ENCODE assay signal across 27 cellular contexts in the genomic region with DNA sequence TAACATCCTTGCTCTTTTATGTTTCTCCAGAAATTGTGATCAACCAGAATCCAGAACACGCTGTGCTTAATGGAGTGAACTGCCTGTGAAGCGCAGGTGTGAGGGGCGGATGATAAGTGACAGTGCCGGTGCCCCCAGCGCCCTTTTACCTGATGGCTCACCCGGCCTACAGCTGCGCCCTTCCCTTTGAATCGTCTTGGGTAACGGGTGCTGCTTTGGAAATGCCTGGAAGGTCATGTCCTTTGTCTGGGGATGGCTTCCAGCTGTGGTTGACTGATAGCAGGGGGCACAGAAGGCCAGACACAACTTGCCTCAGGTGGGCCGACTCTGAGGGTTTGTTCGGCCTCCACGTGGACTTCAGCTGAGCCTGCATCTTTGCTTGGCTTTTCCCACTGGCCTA.
"Had no signal": no experiment of that assay in that cellular context is flagged by ENCODE, and none has a peak within 500 bp of the region (broad histone marks: within the 10 kb centered on the region; RNA-seq: fewer than 3 reads in every experiment).

No MANE protein-coding gene starts in this region.

- H3K36me3 Mint-ChIP-seq: activated naive CD4-positive, alpha-beta T cell treated with anti-CD3 and anti-CD28 coated beads, Interleukin-2, amount 50 U/mL, for 72 hours; immature natural killer cell; naive thymus-derived CD8-positive, alpha-beta T cell had no signal

- H3K4me3 ChIP-seq: adrenal gland, esophagus muscularis mucosa, gastroesophageal sphincter, heart right ventricle, suprapubic skin, transverse colon had no signal

- H3K27ac ChIP-seq: adrenal gland, esophagus muscularis mucosa, gastroesophageal sphincter, heart right ventricle, neutrophil, suprapubic skin, transverse colon had no signal

- H3K4me3 Mint-ChIP-seq: activated CD4-positive, alpha-beta memory T cell treated with anti-CD3 and anti-CD28 coated beads, Interleukin-2, amount 10 ng/mL, durations not matched to agents 7 days and 5 days; dendritic cell treated with granulocyte-macrophage colony-stimulating factor and Interleukin-4, amounts not matched to agents 40 ng/mL and 50 ng/mL, for 4 days; immature natural killer cell; stimulated activated naive CD8-positive, alpha-beta T cell treated with anti-CD3 and anti-CD28 coated beads, Interleukin-15, amount 100 ng/mL, for 72 hours; T-helper 2 cell treated with Interferon-gamma antibody and Interleukin-4, amounts not matched to agents 5 μg/mL and 100 μg/mL, for 36 hours had no signal

- DNase-seq: activated CD4-positive, alpha-beta memory T cell treated with anti-CD3 and anti-CD28 coated beads, Interleukin-2, amount 10 ng/mL, durations not matched to agents 7 days and 5 days; activated CD4-positive, alpha-beta T cell treated with anti-CD3 and anti-CD28 coated beads for 48 hours; activated CD4-positive, CD25-positive, alpha-beta regulatory T cell; activated CD8-positive, alpha-beta memory T cell treated with anti-CD3 and anti-CD28 coated beads, Interleukin-2, amount 50 U/mL, for 48 hours; activated gamma-delta T cell treated with Interleukin-2 at 50 U/mL for 16 hours; adrenal gland; cerebellar nuclear complex; effector memory CD4-positive, alpha-beta T cell; heart right ventricle; immature natural killer cell; kidney glomerular epithelial cell; left ventricle myocardium superior; mesendoderm; naive thymus-derived CD8-positive, alpha-beta T cell; stimulated activated naive CD8-positive, alpha-beta T cell treated with anti-CD3 and anti-CD28 coated beads, Interleukin-15, amount 100 ng/mL, for 72 hours; transverse colon had no signal

- H3K36me3 ChIP-seq: adrenal gland, esophagus muscularis mucosa, gastroesophageal sphincter, heart right ventricle, neutrophil, suprapubic skin, transverse colon had no signal

- H3K27me3 Mint-ChIP-seq: stimulated activated naive CD8-positive, alpha-beta T cell treated with anti-CD3 and anti-CD28 coated beads, Interleukin-15, amount 100 ng/mL, for 72 hours had no signal

- H3K9me3 ChIP-seq: adrenal gland, esophagus muscularis mucosa, gastroesophageal sphincter, neutrophil, suprapubic skin, transverse colon had no signal

- ATAC-seq: gastroesophageal sphincter; heart right ventricle; left ventricle myocardium superior; naive thymus-derived CD8-positive, alpha-beta T cell; stimulated activated naive CD8-positive, alpha-beta T cell treated with anti-CD3 and anti-CD28 coated beads, Interleukin-15, amount 100 ng/mL, for 72 hours had no signal

- H3K9me3 Mint-ChIP-seq: activated CD4-positive, alpha-beta memory T cell treated with anti-CD3 and anti-CD28 coated beads, Interleukin-2, amount 10 ng/mL, durations not matched to agents 7 days and 5 days; activated naive CD4-positive, alpha-beta T cell treated with anti-CD3 and anti-CD28 coated beads, Interleukin-2, amount 50 U/mL, for 72 hours; dendritic cell treated with granulocyte-macrophage colony-stimulating factor and Interleukin-4, amounts not matched to agents 40 ng/mL and 50 ng/mL, for 4 days; immature natural killer cell; stimulated activated naive CD8-positive, alpha-beta T cell treated with anti-CD3 and anti-CD28 coated beads, Interleukin-15, amount 100 ng/mL, for 72 hours; T-helper 2 cell treated with Interferon-gamma antibody and Interleukin-4, amounts not matched to agents 5 μg/mL and 100 μg/mL, for 36 hours had no signal

- H3K27me3 ChIP-seq: adrenal gland, esophagus muscularis mucosa, gastroesophageal sphincter, heart right ventricle, neutrophil, suprapubic skin, transverse colon had no signal

- FAIRE-seq: astrocyte, bronchial epithelial cell, endothelial cell of umbilical vein, TTC549 had no signal

- H3K27ac Mint-ChIP-seq: activated CD4-positive, alpha-beta memory T cell treated with anti-CD3 and anti-CD28 coated beads, Interleukin-2, amount 10 ng/mL, durations not matched to agents 7 days and 5 days; activated naive CD4-positive, alpha-beta T cell treated with anti-CD3 and anti-CD28 coated beads, Interleukin-2, amount 50 U/mL, for 72 hours; dendritic cell treated with granulocyte-macrophage colony-stimulating factor and Interleukin-4, amounts not matched to agents 40 ng/mL and 50 ng/mL, for 4 days; immature natural killer cell; stimulated activated naive CD8-positive, alpha-beta T cell treated with anti-CD3 and anti-CD28 coated beads, Interleukin-15, amount 100 ng/mL, for 72 hours; T-helper 2 cell treated with Interferon-gamma antibody and Interleukin-4, amounts not matched to agents 5 μg/mL and 100 μg/mL, for 36 hours had no signal
